In genomic region chr15:84685304-84685703, GRCh38 we compare ENCODE assay signal across 8 cellular contexts. TPM values are rescaled to one million over a fixed set of nuclear protein-coding genes. Genes with fewer than 3 reads are reported as not detected.
DNase-seq lines count a peak whose midpoint lies in the region; TF ChIP-seq lines count a peak whose summit lies in the region.
"Had no signal": no experiment of that assay in that cellular context is flagged by ENCODE, and none has a peak within 500 bp of the region (broad histone marks: within the 10 kb centered on the region; RNA-seq: fewer than 3 reads in every experiment).

No MANE protein-coding gene starts in this region.

- POLR2A ChIA-PET in HEK293 (lab: Yijun Ruan, JAX) = interaction anchor here (0.7 to 1.4 kb wide), 4 partner anchors 27 to 57 kb away, joined by 3 to 9 read pairs (median 4); partner anchors contain the start of gene SEC11A

- no peak overlapping the region for H2AFZ ChIP-seq in Karpas-422 (ENCODE audit: low read length)

- H3K9me2 ChIP-seq in Karpas-422 (replicated peaks; ENCODE audit: insufficient read depth, low read length) = no peaks in the 10 kb centered on the region

- H3K4me3 ChIP-seq in HEK293 (ENCODE audit: low read depth, low read length) (no peak overlapping the region), Karpas-422 (ENCODE audit: low read length) (no peak overlapping the region)

- no peaks in the 10 kb centered on the region for H3K27me3 Mint-ChIP-seq in nephron progenitor cell (ENCODE audit: low read depth, poor library complexity)

- no peak overlapping the region for H3K4me3 Mint-ChIP-seq in nephron progenitor cell

- H3K4me1 Mint-ChIP-seq in nephron progenitor cell = no peaks in the 10 kb centered on the region

- H3K36me3 ChIP-seq in HEK293 (ENCODE audit: control insufficient read depth in 2 of 2, insufficient read depth in 1 of 2, low read length in 2 of 2) (peaks cover 42 to 66% of the 10 kb centered on the region in 2 experiments), Karpas-422 (ENCODE audit: insufficient read depth, low read length) (peaks cover 27% of the 10 kb centered on the region)

- no peak overlapping the region for H3K27ac ChIP-seq in HEK293 (ENCODE audit: extremely low read depth, low read depth, low read length)
- no peak overlapping the region for H3K27ac ChIP-seq in Karpas-422 (ENCODE audit: low read length)

- H3K9me3 ChIP-seq in HEK293 (ENCODE audit: control insufficient read depth, insufficient read depth, low read depth, low read length) (no peaks in the 10 kb centered on the region), Karpas-422 (ENCODE audit: low read length) (no peaks in the 10 kb centered on the region)

- peaks cover 38% of the 10 kb centered on the region for H3K79me2 ChIP-seq in Karpas-422 (ENCODE audit: low read length)

- CTCF ChIA-PET in HEK293 (lab: Yijun Ruan, JAX) = interaction anchor here (0.6 to 0.7 kb wide), 2 partner anchors 35 to 243 kb away, joined by 3 to 5 read pairs; no protein-coding TSS in a partner anchor

- H3K9me3 Mint-ChIP-seq in nephron progenitor cell = peaks cover 3% of the 10 kb centered on the region

- TF ChIP-seq CTCF in HEK293 (tag by site-specific recombination; IDR thresholded peaks at IDR 0.05) = no peak
- no peak for TF ChIP-seq CTCF in nephron progenitor cell (IDR thresholded peaks at IDR 0.05)

- no peaks in the 10 kb centered on the region for H4K20me1 ChIP-seq in Karpas-422 (ENCODE audit: insufficient read depth, low read depth, low read length)

- H3K4me2 ChIP-seq in Karpas-422 (ENCODE audit: low read depth, low read length, poor library complexity, severe bottlenecking) = no peak overlapping the region

- H3K4me1 ChIP-seq in HEK293 (ENCODE audit: control insufficient read depth, insufficient read depth, low read length) = no peaks in the 10 kb centered on the region
- no peaks in the 10 kb centered on the region for H3K4me1 ChIP-seq in Karpas-422 (ENCODE audit: low read length)

- DNase-seq in RPMI7951 (ENCODE audit: low read depth) = peak; percentile 94
- peak; percentile 94 for DNase-seq in fibroblast of peridontal ligament (ENCODE audit: extremely low read depth)
- peak; percentile 87 for DNase-seq in stromal cell of bone marrow (ENCODE audit: low read depth)
- no peak for DNase-seq in nephron progenitor cell
- DNase-seq in activated CD8-positive, alpha-beta memory T cell treated with anti-CD3 and anti-CD28 coated beads for 24 hours = no peak
- no peak for DNase-seq in Karpas-422
- DNase-seq: stimulated activated naive CD8-positive, alpha-beta T cell treated with anti-CD3 and anti-CD28 coated beads, Interleukin-15, Interleukin-2, amounts not matched to agents 100 U/mL and 50 U/mL, for 24 hours had no signal

- H3K27ac Mint-ChIP-seq in nephron progenitor cell = no peak overlapping the region

- H3K36me3 Mint-ChIP-seq in nephron progenitor cell (ENCODE audit: low read depth) = peaks cover 88% of the 10 kb centered on the region

- H3K27me3 ChIP-seq in Karpas-422 (ENCODE audit: low read length) = no peaks in the 10 kb centered on the region

- H3K9ac ChIP-seq in Karpas-422 (ENCODE audit: low read length) = no peak overlapping the region

TF ChIP-seq in HEK293, 187 proteins besides CTCF, POLR2A, EP300 and RAD21 (continues in another document):
- TF ChIP-seq ZNF214 (tag by site-specific recombination; IDR thresholded peaks at IDR 0.05; ENCODE audit: borderline replicate concordance) (no peak), ZBTB8A (tag by site-specific recombination; IDR thresholded peaks at IDR 0.05) (peak; percentile 89), ZNF24 (tag by site-specific recombination; IDR thresholded peaks at IDR 0.05) (no peak), ZBTB17 (tag by site-specific recombination; IDR thresholded peaks at IDR 0.05) (peak; percentile 64), MZF1 (tag by site-specific recombination; IDR thresholded peaks at IDR 0.05; ENCODE audit: borderline replicate concordance) (no peak), PRDM1 (tag by site-specific recombination; IDR thresholded peaks at IDR 0.05) (peak; percentile 45; the same call in 1 of the 2 replicates), SP3 (tag by site-specific recombination; IDR thresholded peaks at IDR 0.05) (0 out of 2 replicates have a peak, but pooled peaks have one; percentile 15), ZEB2 (tag by site-specific recombination; IDR thresholded peaks at IDR 0.05) (peak; percentile 52; the same call in 1 of the 2 replicates), ZNF362 (tag by site-specific recombination; IDR thresholded peaks at IDR 0.05) (peak; percentile 91), GLIS1 (tag by site-specific recombination; IDR thresholded peaks at IDR 0.05) (peak; percentile 53; the same call in 1 of the 2 replicates), SP7 (tag by site-specific recombination; IDR thresholded peaks at IDR 0.05) (peak; percentile 85), ZNF350 (tag by site-specific recombination; IDR thresholded peaks at IDR 0.05) (no peak), ATF2 (tag by site-specific recombination; IDR thresholded peaks at IDR 0.05; ENCODE audit: low read depth) (no peak), ZIC2 (tag by site-specific recombination; IDR thresholded peaks at IDR 0.05) (no peak), ZNF23 (tag by site-specific recombination; IDR thresholded peaks at IDR 0.05; ENCODE audit: borderline replicate concordance) (no peak), ZNF707 (tag by site-specific recombination; IDR thresholded peaks at IDR 0.05) (no peak), ZNF501 (tag by site-specific recombination; IDR thresholded peaks at IDR 0.05) (no peak), KLF9 (tag by site-specific recombination; IDR thresholded peaks at IDR 0.05; ENCODE audit: low read depth) (no peak), ZNF792 (tag by site-specific recombination; IDR thresholded peaks at IDR 0.05) (no peak), MYNN (tag by site-specific recombination; IDR thresholded peaks at IDR 0.05; ENCODE audit: borderline replicate concordance) (0 out of 2 replicates have a peak, but pooled peaks have one; percentile 38), YY2 (tag by site-specific recombination; IDR thresholded peaks at IDR 0.05) (no peak), TRIM28 (IDR thresholded peaks at IDR 0.05; ENCODE audit: borderline replicate concordance, low read length) (no peak), OSR2 (tag by site-specific recombination; IDR thresholded peaks at IDR 0.05) (0 out of 2 replicates have a peak, but pooled peaks have one; percentile 8), ZNF302 (tag by site-specific recombination; IDR thresholded peaks at IDR 0.05; ENCODE audit: low read depth) (no peak)
- TF ChIP-seq, protein P1, sequence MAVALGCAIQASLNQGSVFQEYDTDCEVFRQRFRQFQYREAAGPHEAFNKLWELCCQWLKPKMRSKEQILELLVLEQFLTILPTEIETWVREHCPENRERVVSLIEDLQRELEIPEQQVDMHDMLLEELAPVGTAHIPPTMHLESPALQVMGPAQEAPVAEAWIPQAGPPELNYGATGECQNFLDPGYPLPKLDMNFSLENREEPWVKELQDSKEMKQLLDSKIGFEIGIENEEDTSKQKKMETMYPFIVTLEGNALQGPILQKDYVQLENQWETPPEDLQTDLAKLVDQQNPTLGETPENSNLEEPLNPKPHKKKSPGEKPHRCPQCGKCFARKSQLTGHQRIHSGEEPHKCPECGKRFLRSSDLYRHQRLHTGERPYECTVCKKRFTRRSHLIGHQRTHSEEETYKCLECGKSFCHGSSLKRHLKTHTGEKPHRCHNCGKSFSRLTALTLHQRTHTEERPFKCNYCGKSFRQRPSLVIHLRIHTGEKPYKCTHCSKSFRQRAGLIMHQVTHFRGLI (tag by site-specific recombination; IDR thresholded peaks at IDR 0.05) = no peak
- TF ChIP-seq, protein P2, sequence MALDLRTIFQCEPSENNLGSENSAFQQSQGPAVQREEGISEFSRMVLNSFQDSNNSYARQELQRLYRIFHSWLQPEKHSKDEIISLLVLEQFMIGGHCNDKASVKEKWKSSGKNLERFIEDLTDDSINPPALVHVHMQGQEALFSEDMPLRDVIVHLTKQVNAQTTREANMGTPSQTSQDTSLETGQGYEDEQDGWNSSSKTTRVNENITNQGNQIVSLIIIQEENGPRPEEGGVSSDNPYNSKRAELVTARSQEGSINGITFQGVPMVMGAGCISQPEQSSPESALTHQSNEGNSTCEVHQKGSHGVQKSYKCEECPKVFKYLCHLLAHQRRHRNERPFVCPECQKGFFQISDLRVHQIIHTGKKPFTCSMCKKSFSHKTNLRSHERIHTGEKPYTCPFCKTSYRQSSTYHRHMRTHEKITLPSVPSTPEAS (tag by site-specific recombination; IDR thresholded peaks at IDR 0.05) = no peak

RNA-seq across cellular contexts. Expression of gene NMB, which starts 27.3 kb away (rescaled TPM):
- total RNA-seq in RPMI7951 (2014; rRNA removed; shearing (Covaris generic)) = 29.2 and 36.2 TPM in 2 replicates
- 15.1 and 17.2 TPM in 2 replicates for total RNA-seq in Karpas-422 (2014; rRNA removed; shearing (Covaris generic); ENCODE audit: low replicate concordance)

RNA-seq across cellular contexts. Expression of gene SEC11A, which starts 30.6 kb away (rescaled TPM):
- total RNA-seq in RPMI7951 (2014; rRNA removed; shearing (Covaris generic)) = 257 and 259 TPM in 2 replicates
- 82.3 and 116 TPM in 2 replicates for total RNA-seq in Karpas-422 (2014; rRNA removed; shearing (Covaris generic); ENCODE audit: low replicate concordance)

RNA-seq across cellular contexts. Expression of gene WDR73, which starts 31.2 kb away (rescaled TPM):
- 29.7 and 32.7 TPM in 2 replicates for total RNA-seq in RPMI7951 (2014; rRNA removed; shearing (Covaris generic))
- 35.7 and 36.1 TPM in 2 replicates for total RNA-seq in Karpas-422 (2014; rRNA removed; shearing (Covaris generic); ENCODE audit: low replicate concordance)

Comparison
In these comparisons a context has a peak if more than half of its experiments do, and no peak if none do; other contexts are left out.
1. DNase-seq: peak in RPMI7951 (single experiment), fibroblast of peridontal ligament (single experiment) and stromal cell of bone marrow (single experiment); none in nephron progenitor cell (single experiment), activated CD8-positive, alpha-beta memory T cell treated with anti-CD3 and anti-CD28 coated beads for 24 hours (single experiment) and Karpas-422 (single experiment).